ENCODE assay signal across 8 cellular contexts in the genomic region with DNA sequence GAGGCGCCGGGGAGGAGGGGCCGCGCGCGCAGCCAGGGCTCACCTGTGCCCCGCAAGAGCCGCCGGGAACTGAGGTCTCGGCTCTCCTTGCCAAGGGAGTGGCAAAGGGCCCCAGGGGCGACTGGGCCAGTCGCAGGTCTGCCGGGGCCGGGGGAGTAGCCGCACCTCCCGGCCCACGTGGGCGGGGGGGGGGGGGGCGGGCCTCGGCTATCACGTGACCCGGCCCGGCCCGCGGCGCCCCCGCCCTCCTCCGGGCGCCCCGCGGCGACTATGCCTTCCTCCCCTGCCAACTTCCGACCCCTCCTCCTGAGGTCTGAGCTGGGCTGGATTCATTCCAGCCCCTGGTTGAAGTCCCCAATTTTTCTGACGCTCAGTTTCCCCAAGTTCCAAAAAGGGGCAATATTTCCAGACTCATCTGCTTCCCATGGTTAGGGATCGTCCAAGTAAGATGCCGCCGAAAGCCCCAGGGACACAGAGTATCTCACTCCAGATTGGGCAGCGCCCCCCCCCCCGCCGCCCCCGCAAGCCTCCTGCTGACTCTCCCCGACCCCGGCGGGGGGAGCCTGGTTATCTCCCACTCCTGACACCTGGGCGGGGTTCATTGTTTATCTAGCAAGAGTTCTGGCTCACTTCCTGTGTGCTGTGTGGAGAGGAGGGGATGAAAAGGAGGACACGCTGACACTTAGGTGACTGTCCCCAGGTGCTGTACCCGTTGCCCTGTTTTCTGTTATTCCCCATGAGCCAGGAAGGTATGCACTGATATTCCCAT. TPM values are rescaled to one million over a fixed set of nuclear protein-coding genes. Genes with fewer than 3 reads are reported as not detected.
DNase-seq lines count a peak whose midpoint lies in the region; ATAC-seq and TF ChIP-seq lines count a peak whose summit lies in the region.

A gene with protein sequence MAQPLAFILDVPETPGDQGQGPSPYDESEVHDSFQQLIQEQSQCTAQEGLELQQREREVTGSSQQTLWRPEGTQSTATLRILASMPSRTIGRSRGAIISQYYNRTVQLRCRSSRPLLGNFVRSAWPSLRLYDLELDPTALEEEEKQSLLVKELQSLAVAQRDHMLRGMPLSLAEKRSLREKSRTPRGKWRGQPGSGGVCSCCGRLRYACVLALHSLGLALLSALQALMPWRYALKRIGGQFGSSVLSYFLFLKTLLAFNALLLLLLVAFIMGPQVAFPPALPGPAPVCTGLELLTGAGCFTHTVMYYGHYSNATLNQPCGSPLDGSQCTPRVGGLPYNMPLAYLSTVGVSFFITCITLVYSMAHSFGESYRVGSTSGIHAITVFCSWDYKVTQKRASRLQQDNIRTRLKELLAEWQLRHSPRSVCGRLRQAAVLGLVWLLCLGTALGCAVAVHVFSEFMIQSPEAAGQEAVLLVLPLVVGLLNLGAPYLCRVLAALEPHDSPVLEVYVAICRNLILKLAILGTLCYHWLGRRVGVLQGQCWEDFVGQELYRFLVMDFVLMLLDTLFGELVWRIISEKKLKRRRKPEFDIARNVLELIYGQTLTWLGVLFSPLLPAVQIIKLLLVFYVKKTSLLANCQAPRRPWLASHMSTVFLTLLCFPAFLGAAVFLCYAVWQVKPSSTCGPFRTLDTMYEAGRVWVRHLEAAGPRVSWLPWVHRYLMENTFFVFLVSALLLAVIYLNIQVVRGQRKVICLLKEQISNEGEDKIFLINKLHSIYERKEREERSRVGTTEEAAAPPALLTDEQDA (minus strand): TSS at position 140 of the 769 bp plus-strand sequence. CDS start 1,923 bp downstream, outside the sequence.

- peak within 1 kb of the TSS; percentile 76 for H2AFZ ChIP-seq in DND-41 (ENCODE audit: low read depth, low read length)

- H3K4me1 Mint-ChIP-seq in glutamatergic neuron (ENCODE audit: low read depth, unreplicated experiment), result no peaks in the 10 kb centered on the region

- DNase-seq in DND-41 (peak; percentile 83), HT-29 (ENCODE audit: low spot score) (peak; percentile 90), RWPE1 (ENCODE audit: low spot score) (peak; percentile 89), glutamatergic neuron (no peak), occipital lobe (lab: John Stamatoyannopoulos, UW) (peak; percentile 37), amniotic stem cell (lab: John Stamatoyannopoulos, UW) (no peak)
- peak; percentile 66 for DNase-seq in activated naive CD4-positive, alpha-beta T cell treated with Interleukin-2 at 50 U/mL for 16 hours

- H3K9me3 Mint-ChIP-seq in glutamatergic neuron (ENCODE audit: unreplicated experiment), result peaks cover 2% of the 10 kb centered on the region

- no peak within 1 kb of the TSS for H3K27ac Mint-ChIP-seq in glutamatergic neuron (ENCODE audit: unreplicated experiment)

- peaks cover 15% of the 10 kb centered on the region for H3K27me3 Mint-ChIP-seq in glutamatergic neuron (ENCODE audit: unreplicated experiment)

- H3K9me3 ChIP-seq in DND-41 (ENCODE audit: insufficient read depth, low read length, severe bottlenecking), result no peaks in the 10 kb centered on the region

- peak within 1 kb of the TSS; percentile 89 for H3K4me3 Mint-ChIP-seq in glutamatergic neuron (ENCODE audit: unreplicated experiment)

- TF ChIP-seq CTCF in DND-41 (IDR thresholded peaks at IDR 0.05; ENCODE audit: borderline replicate concordance, extremely low read depth, low read length, poor library complexity, severe bottlenecking) (no peak), RWPE1 (conservative IDR thresholded peaks at IDR 0.05; ENCODE audit: low read depth) (no peak), glutamatergic neuron (IDR thresholded peaks at IDR 0.05; ENCODE audit: partially characterized antibody, unreplicated experiment) (no peak)

- peak within 1 kb of the TSS; percentile 97 for H3K27ac ChIP-seq in DND-41 (ENCODE audit: low read length)
- peak within 1 kb of the TSS; percentile 68 for H3K27ac ChIP-seq in RWPE1

- peaks cover 18% of the 10 kb centered on the region for H3K36me3 ChIP-seq in DND-41 (ENCODE audit: insufficient read depth, low read length)

- H3K27me3 ChIP-seq in DND-41 (ENCODE audit: insufficient read depth, low read length, poor library complexity), result no peaks in the 10 kb centered on the region

- H3K79me2 ChIP-seq in DND-41 (ENCODE audit: insufficient read depth, low read length), result peaks cover 12% of the 10 kb centered on the region

- H3K36me3 Mint-ChIP-seq in glutamatergic neuron (ENCODE audit: unreplicated experiment), result peaks cover under 1% of the 10 kb centered on the region

- peak; percentile 24 for ATAC-seq in DND-41 (ENCODE audit: insufficient read depth, low read depth)
- no peak for ATAC-seq in GM21737 (IDR thresholded peaks at IDR 0.05; ENCODE audit: unreplicated experiment)

- H3K4me1 ChIP-seq in DND-41 (ENCODE audit: insufficient read depth, low read length), result peaks cover 79% of the 10 kb centered on the region

- POLR2A ChIA-PET in RWPE1 (lab: Yijun Ruan, JAX; ENCODE audit: low non-redundant PET), result interaction anchor here (0.6 to 0.9 kb wide), 3 partner anchors 63 to 91 kb away, joined by 3 to 4 read pairs (median 3); no protein-coding TSS in a partner anchor

- CTCF ChIA-PET in RWPE1 (lab: Yijun Ruan, JAX), result interaction anchor here (0.7 to 1.6 kb wide), 3 partner anchors 10 to 48 kb away, joined by 3 to 6 read pairs (median 5); no protein-coding TSS in a partner anchor

- H3K4me3 ChIP-seq in DND-41 (ENCODE audit: low read depth in 1 of 2, low read length in 2 of 2), result peak within 1 kb of the TSS; percentile 35 to 71; a peak in 3 of 4 replicates

- peak within 1 kb of the TSS; percentile 94 for H3K4me2 ChIP-seq in DND-41 (ENCODE audit: insufficient read depth, low read length)

- peaks cover 15% of the 10 kb centered on the region for H4K20me1 ChIP-seq in DND-41 (ENCODE audit: insufficient read depth, low read length)

- peak within 1 kb of the TSS; percentile 70 for H3K9ac ChIP-seq in DND-41 (ENCODE audit: low read depth, low read length)

RNA-seq across cellular contexts. Expression of the gene that starts here (rescaled TPM):
- total RNA-seq in HT-29 (2014; rRNA removed; shearing (Covaris generic)), result 236 and 238 TPM in 2 replicates
- total RNA-seq in glutamatergic neuron (ENCODE audit: unreplicated experiment) (1.1 TPM), occipital lobe (2.3 TPM)

Comparison
In these comparisons a context has a peak if more than half of its experiments do, and no peak if none do; other contexts are left out.
1. RNA of the gene that starts here (total RNA-seq): 236 to 238 TPM in HT-29; 2.3 TPM in occipital lobe (single experiment) and 1.1 TPM in glutamatergic neuron (single experiment); every median in the first group is over 10 times any median in the second.
2. DNase-seq: peak in DND-41 (single experiment), HT-29 (single experiment), RWPE1 (single experiment), activated naive CD4-positive, alpha-beta T cell treated with Interleukin-2 at 50 U/mL for 16 hours (single experiment) and occipital lobe (single experiment); none in glutamatergic neuron (single experiment) and amniotic stem cell (single experiment).